10 cellular contexts compared by ENCODE assay signal in the genomic region with DNA sequence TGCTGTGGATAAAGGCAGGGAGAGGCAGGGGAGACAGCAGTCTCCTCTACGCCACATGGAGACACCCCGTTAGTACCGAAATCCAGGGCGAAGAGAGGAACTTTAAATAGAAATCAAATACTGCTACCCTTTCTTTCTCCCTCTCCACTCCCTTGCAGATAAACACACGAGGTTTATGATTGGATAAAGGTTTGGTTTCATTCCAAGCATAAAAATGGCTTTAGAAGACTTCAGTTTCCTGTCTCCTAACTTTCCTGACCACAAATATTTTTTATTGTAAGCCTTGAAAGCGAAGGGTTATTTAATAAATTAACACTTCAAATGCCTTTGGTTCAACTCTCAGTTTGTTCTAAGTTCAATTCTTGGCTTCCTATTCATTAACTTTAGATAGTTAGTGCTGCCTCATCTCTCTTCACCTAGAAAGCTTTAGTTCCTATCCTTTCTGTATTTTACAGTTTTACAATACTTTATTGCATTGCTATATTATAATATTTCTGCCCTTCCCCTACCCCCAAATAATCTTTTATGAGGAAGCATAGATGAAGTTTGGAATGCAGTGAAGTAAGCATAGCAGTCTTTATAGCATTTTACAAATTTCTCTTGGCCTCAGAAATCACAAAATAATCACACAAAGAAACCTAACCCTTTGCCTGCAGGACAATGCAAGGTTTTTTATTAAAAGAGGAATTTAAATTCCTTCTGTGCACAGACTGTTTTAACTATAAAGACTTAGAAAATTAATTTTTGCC. TPM values are rescaled to one million over a fixed set of nuclear protein-coding genes. Genes with fewer than 3 reads are reported as not detected.
DNase-seq lines count a peak whose midpoint lies in the region; ATAC-seq and TF ChIP-seq lines count a peak whose summit lies in the region.
"Had no signal": no experiment of that assay in that cellular context is flagged by ENCODE, and none has a peak within 500 bp of the region (broad histone marks: within the 10 kb centered on the region; RNA-seq: fewer than 3 reads in every experiment).

No MANE protein-coding gene starts in this region.

- H3K9me3 ChIP-seq in upper lobe of right lung (no peaks in the 10 kb centered on the region), MG63 (no peaks in the 10 kb centered on the region)

- in situ Hi-C loops in astrocyte of the spinal cord (cut with HindIII; ENCODE audit: low sequenced_read_pairs): no loop called here

- H3K36me3 ChIP-seq in upper lobe of right lung (no peaks in the 10 kb centered on the region), MG63 (no peaks in the 10 kb centered on the region)

- DNase-seq in HT-29 (ENCODE audit: low spot score) (peak; percentile 62), astrocyte of the spinal cord (ENCODE audit: low read depth, low spot score) (peak; percentile 70), kidney tubule cell (ENCODE audit: low spot score) (peak; percentile 32), upper lobe of right lung (no peak), superior temporal gyrus (ENCODE audit: extremely low spot score) (no peak), AML-193 (lab: John Stamatoyannopoulos, UW) (no peak), MG63 (no peak)
- DNase-seq: activated CD4-positive, alpha-beta T cell treated with anti-CD3 and anti-CD28 coated beads, Interleukin-2, amount 50 U/mL, for 1 hour; activated naive CD4-positive, alpha-beta T cell treated with anti-CD3 and anti-CD28 coated beads, Interleukin-2, amount 10 ng/mL, durations not matched to agents 7 days and 5 days; left ventricle myocardium superior had no signal

- no peak overlapping the region for H3K27ac ChIP-seq in upper lobe of right lung

- no peaks in the 10 kb centered on the region for H3K4me1 ChIP-seq in upper lobe of right lung

- no peak for ATAC-seq in upper lobe of right lung
- ATAC-seq: left ventricle myocardium superior had no signal

- intact Hi-C loops in upper lobe of right lung (cut with DNase I): no loop called here

- TF ChIP-seq CTCF in astrocyte of the spinal cord (IDR thresholded peaks at IDR 0.05; ENCODE audit: low read depth, low read length): no peak
- no peak for TF ChIP-seq CTCF in upper lobe of right lung (IDR thresholded peaks at IDR 0.05)

- H3K4me3 ChIP-seq in astrocyte of the spinal cord (ENCODE audit: low read depth, low read length): no peak overlapping the region
- H3K4me3 ChIP-seq in upper lobe of right lung: peak overlapping the region; percentile 21
- no peak overlapping the region for H3K4me3 ChIP-seq in MG63

- H3K27me3 ChIP-seq in upper lobe of right lung: no peaks in the 10 kb centered on the region
- no peaks in the 10 kb centered on the region for H3K27me3 ChIP-seq in MG63

RNA-seq across cellular contexts. Expression of a gene that starts 31.6 kb away (rescaled TPM):
- total RNA-seq in HT-29 (2014; rRNA removed; shearing (Covaris generic)): 16.9 and 18.9 TPM in 2 replicates
- 34.1 TPM for total RNA-seq in upper lobe of right lung
- total RNA-seq in MG63 (2014; rRNA removed; shearing (Covaris generic); ENCODE audit: low replicate concordance): 12.8 and 15.3 TPM in 2 replicates

Comparison
In these comparisons a context has a peak if more than half of its experiments do, and no peak if none do; other contexts are left out.
1. DNase-seq: peak in HT-29 (single experiment), astrocyte of the spinal cord (single experiment) and kidney tubule cell (single experiment); none in upper lobe of right lung (single experiment), superior temporal gyrus (single experiment), AML-193 (0 of 2) and MG63 (single experiment).